In genomic region chr2:17749753-17750438, GRCh38 we compare ENCODE assay signal across 11 cellular contexts. TPM values are rescaled to one million over a fixed set of nuclear protein-coding genes. Genes with fewer than 3 reads are reported as not detected.
DNase-seq lines count a peak whose midpoint lies in the region; ATAC-seq and TF ChIP-seq lines count a peak whose summit lies in the region.
"Had no signal": no experiment of that assay in that cellular context is flagged by ENCODE, and none has a peak within 500 bp of the region (broad histone marks: within the 10 kb centered on the region; RNA-seq: fewer than 3 reads in every experiment).

No MANE protein-coding gene starts in this region.

- H3K9me3 ChIP-seq in CD8-positive, alpha-beta memory T cell (ENCODE audit: low read length) = no peaks in the 10 kb centered on the region
- H3K9me3 ChIP-seq in upper lobe of left lung = no peaks in the 10 kb centered on the region

- peak overlapping the region in 4 of 7 donors; percentile 4 to 72 (median 42) for H3K4me3 Mint-ChIP-seq in CD8-positive, alpha-beta memory T cell
- H3K4me3 Mint-ChIP-seq in activated B cell treated with CpG ODN at 0.5 μM for 24 hours (peak overlapping the region; percentile 36), chondrocyte (ENCODE audit: unreplicated experiment) (no peak overlapping the region)

- POLR2A ChIA-PET in CD8-positive, alpha-beta memory T cell (lab: Charles Lee) = no interaction called here
- POLR2A ChIA-PET in activated B cell treated with CpG ODN at 0.5 μM for 24 hours (lab: Charles Lee) = interaction anchor here (1.0 to 2.2 kb wide), 3 partner anchors 53 to 64 kb away, joined by 5 to 10 read pairs (median 5); no protein-coding TSS in a partner anchor

- DNase-seq in CD8-positive, alpha-beta memory T cell = no peak
- DNase-seq in activated B cell treated with CpG ODN at 0.5 μM for 24 hours = no peak
- no peak for DNase-seq in stimulated activated CD4-positive, alpha-beta T cell treated with anti-CD3 and anti-CD28 coated beads, Interleukin-4, amount 100 ng/mL, for 4 hours
- DNase-seq in HuH-7.5 (ENCODE audit: low spot score) = no peak
- no peak for DNase-seq in upper lobe of left lung
- no peak for DNase-seq in chondrocyte (ENCODE audit: low spot score)
- DNase-seq: central memory CD4-positive, alpha-beta T cell; DMS 273 treated with DMSO at 0.1 percent for 48 hours; hypothalamus had no signal

- H3K27me3 ChIP-seq in CD8-positive, alpha-beta memory T cell (ENCODE audit: insufficient read depth, low read length, poor library complexity, severe bottlenecking) = no peaks in the 10 kb centered on the region
- no peaks in the 10 kb centered on the region for H3K27me3 ChIP-seq in upper lobe of left lung

- CTCF ChIA-PET in CD8-positive, alpha-beta memory T cell (lab: Charles Lee) = no interaction called here
- CTCF ChIA-PET in activated B cell treated with CpG ODN at 0.5 μM for 24 hours (lab: Charles Lee) = interaction anchor here (1.0 to 1.1 kb wide), 2 partner anchors 30 to 81 kb away, joined by 4 read pairs; no protein-coding TSS in a partner anchor

- H3K27me3 Mint-ChIP-seq in CD8-positive, alpha-beta memory T cell = peaks cover 0 to 3% of the 10 kb centered on the region in 2 donors
- H3K27me3 Mint-ChIP-seq in activated B cell treated with CpG ODN at 0.5 μM for 24 hours (no peaks in the 10 kb centered on the region), chondrocyte (ENCODE audit: low read depth) (no peaks in the 10 kb centered on the region)

- peak overlapping the region in 7 of 8 donors; percentile 0 to 91 (median 18) for H3K27ac Mint-ChIP-seq in CD8-positive, alpha-beta memory T cell
- H3K27ac Mint-ChIP-seq in activated B cell treated with CpG ODN at 0.5 μM for 24 hours (peak overlapping the region; percentile 74), chondrocyte (ENCODE audit: unreplicated experiment) (no peak overlapping the region)

- no peak overlapping the region for H3K27ac ChIP-seq in CD8-positive, alpha-beta memory T cell (ENCODE audit: low read depth, low read length)
- H3K27ac ChIP-seq in upper lobe of left lung = no peak overlapping the region

- H3K36me3 Mint-ChIP-seq in CD8-positive, alpha-beta memory T cell = peaks cover 0 to 8% (median 3%) of the 10 kb centered on the region in 3 donors
- H3K36me3 Mint-ChIP-seq in activated B cell treated with CpG ODN at 0.5 μM for 24 hours (ENCODE audit: low read depth) (peaks cover 43% of the 10 kb centered on the region), chondrocyte (ENCODE audit: low read depth) (no peaks in the 10 kb centered on the region)

- H3K4me1 Mint-ChIP-seq in CD8-positive, alpha-beta memory T cell = peaks cover 22 to 43% (median 40%) of the 10 kb centered on the region in 3 donors
- H3K4me1 Mint-ChIP-seq in activated B cell treated with CpG ODN at 0.5 μM for 24 hours (peaks cover 54% of the 10 kb centered on the region), chondrocyte (ENCODE audit: low read depth) (peaks cover 26% of the 10 kb centered on the region)

- peaks cover 7% of the 10 kb centered on the region for H3K4me1 ChIP-seq in CD8-positive, alpha-beta memory T cell (ENCODE audit: insufficient read depth, low read length)
- peaks cover 13 to 25% (median 19%) of the 10 kb centered on the region in 4 donors for H3K4me1 ChIP-seq in upper lobe of left lung

- peaks cover 2% of the 10 kb centered on the region for H3K36me3 ChIP-seq in CD8-positive, alpha-beta memory T cell (ENCODE audit: insufficient read depth, low read length)
- no peaks in the 10 kb centered on the region for H3K36me3 ChIP-seq in upper lobe of left lung

- 83 to 87% methylated on average over 2 of the region's 2 CpGs for WGBS in upper lobe of left lung, 2 donors

- no peak for TF ChIP-seq POLR2A in upper lobe of left lung (IDR thresholded peaks at IDR 0.05)

- ATAC-seq in GM19351 (IDR thresholded peaks at IDR 0.05; ENCODE audit: unreplicated experiment) (peak; percentile 28), HG03064 (IDR thresholded peaks at IDR 0.05; ENCODE audit: low read depth, unreplicated experiment) (peak; percentile 30), activated B cell treated with CpG ODN at 0.5 μM for 24 hours (ENCODE audit: low read depth) (no peak), upper lobe of left lung (ENCODE audit: low FRiP score in 2 of 2) (no peak)

- TF ChIP-seq CTCF in activated B cell treated with CpG ODN at 0.5 μM for 24 hours (IDR thresholded peaks at IDR 0.05) (no peak), upper lobe of left lung (IDR thresholded peaks at IDR 0.05) (no peak), chondrocyte (IDR thresholded peaks at IDR 0.05) (no peak)

- no peak overlapping the region for H3K4me3 ChIP-seq in CD8-positive, alpha-beta memory T cell (ENCODE audit: low read length)
- no peak overlapping the region for H3K4me3 ChIP-seq in upper lobe of left lung

- H3K9me3 Mint-ChIP-seq in CD8-positive, alpha-beta memory T cell = no peaks in the 10 kb centered on the region
- H3K9me3 Mint-ChIP-seq in activated B cell treated with CpG ODN at 0.5 μM for 24 hours = no peaks in the 10 kb centered on the region
- H3K9me3 Mint-ChIP-seq in chondrocyte (ENCODE audit: low read depth) = no peaks in the 10 kb centered on the region

- no peak for TF ChIP-seq EP300 in upper lobe of left lung (IDR thresholded peaks at IDR 0.05)

- intact Hi-C loops in activated B cell treated with CpG ODN at 0.5 μM for 24 hours (cut with micrococcal nuclease) = loop anchor here (5.0 kb wide), 5 partner anchors 33 to 1597 kb away; partner anchors contain the start of gene RAD51AP2

RNA-seq across cellular contexts. Expression of gene SMC6, which starts 3.7 kb away (rescaled TPM):
- 10 to 100 TPM; 23.7 to 25.7 TPM for total RNA-seq in CD8-positive, alpha-beta memory T cell
- polyA plus RNA-seq in CD8-positive, alpha-beta memory T cell = 15.8 TPM
- total RNA-seq in activated B cell treated with CpG ODN at 0.5 μM for 24 hours (121 and 127 TPM in 2 replicates), upper lobe of left lung (10 to 100 TPM in 5 of 6 donors, 1 to 10 TPM in 1; 5.8 to 30.8 (median 13.6) TPM), chondrocyte (20.1 to 21.0 TPM (median 21.0 TPM) in 3 replicates)

RNA-seq across cellular contexts. Expression of gene GEN1, which starts 4.0 kb away (rescaled TPM):
- total RNA-seq in CD8-positive, alpha-beta memory T cell = 10 to 100 TPM; 23.6 to 28.8 TPM
- polyA plus RNA-seq in CD8-positive, alpha-beta memory T cell = 0.31 TPM
- 141 and 163 TPM in 2 replicates for total RNA-seq in activated B cell treated with CpG ODN at 0.5 μM for 24 hours
- total RNA-seq in upper lobe of left lung = 1 to 10 TPM; 4.9 to 8.2 (median 7.3) TPM
- 7.2 to 9.4 TPM (median 7.6 TPM) in 3 replicates for total RNA-seq in chondrocyte

Comparison
In these comparisons a context has a peak if more than half of its experiments do, and no peak if none do; other contexts are left out.
1. ATAC-seq: peak in GM19351 (single experiment) and HG03064 (single experiment); none in activated B cell treated with CpG ODN at 0.5 μM for 24 hours (single experiment) and upper lobe of left lung (0 of 2).